8 cellular contexts compared by ENCODE assay signal in the genomic region with DNA sequence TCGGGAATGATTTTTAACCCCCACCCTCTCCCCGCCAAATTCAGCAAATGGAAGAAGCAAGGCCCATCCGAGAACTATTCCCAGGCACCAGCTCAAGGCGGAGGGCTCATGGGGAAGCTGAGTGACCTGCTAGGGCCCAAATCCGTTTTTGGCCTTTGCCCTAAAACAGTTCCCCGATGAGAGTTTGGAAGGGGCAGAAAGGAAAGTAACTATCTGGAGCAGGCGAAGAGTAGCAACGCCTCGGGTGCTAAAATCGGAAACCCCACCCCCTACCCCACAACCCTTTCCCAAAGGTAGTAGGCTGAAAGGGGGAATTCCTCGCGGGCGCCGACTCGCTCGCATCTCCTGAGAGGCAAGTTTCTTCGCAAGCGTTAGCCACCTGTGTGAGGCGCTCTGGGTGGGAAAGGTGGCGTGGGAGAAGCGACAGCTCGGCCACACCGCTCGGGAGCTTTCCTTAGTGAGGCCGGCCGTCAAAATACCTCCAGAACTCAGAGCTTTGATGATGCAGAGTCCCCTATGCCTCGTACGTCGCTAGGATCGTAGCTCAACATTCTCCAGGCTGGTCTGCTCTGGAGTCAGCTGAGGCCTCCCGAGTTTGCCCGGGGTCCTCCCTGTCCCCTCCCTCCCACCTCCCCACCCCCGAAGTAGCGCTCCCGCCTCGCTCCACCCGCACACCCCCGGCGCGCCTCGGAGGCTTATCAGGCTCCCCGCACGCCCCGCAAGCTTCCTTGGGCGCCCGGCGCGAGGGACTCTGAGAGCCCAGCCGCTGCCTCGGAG. TPM values are rescaled to one million over a fixed set of nuclear protein-coding genes. Genes with fewer than 3 reads are reported as not detected.
DNase-seq lines count a peak whose midpoint lies in the region; ATAC-seq and TF ChIP-seq lines count a peak whose summit lies in the region.

No MANE protein-coding gene starts in this region.

- no peak overlapping the region for H3K27ac Mint-ChIP-seq in activated CD8-positive, alpha-beta T cell treated with anti-CD3 and anti-CD28 coated beads for 36 hours

- ATAC-seq in activated CD8-positive, alpha-beta T cell treated with anti-CD3 and anti-CD28 coated beads for 36 hours: peak; percentile 17
- ATAC-seq in GM18870 (IDR thresholded peaks at IDR 0.05; ENCODE audit: unreplicated experiment): no peak

- H3K4me1 Mint-ChIP-seq in activated CD8-positive, alpha-beta T cell treated with anti-CD3 and anti-CD28 coated beads for 36 hours (ENCODE audit: low read depth): peaks cover 7% of the 10 kb centered on the region

- TF ChIP-seq CTCF in activated CD8-positive, alpha-beta T cell treated with anti-CD3 and anti-CD28 coated beads for 36 hours (IDR thresholded peaks at IDR 0.05): no peak

- H3K36me3 Mint-ChIP-seq in activated CD8-positive, alpha-beta T cell treated with anti-CD3 and anti-CD28 coated beads for 36 hours (ENCODE audit: low read depth): no peaks in the 10 kb centered on the region

- no peaks in the 10 kb centered on the region for H3K9me3 Mint-ChIP-seq in activated CD8-positive, alpha-beta T cell treated with anti-CD3 and anti-CD28 coated beads for 36 hours

- CTCF ChIA-PET in activated CD8-positive, alpha-beta T cell treated with anti-CD3 and anti-CD28 coated beads for 36 hours (lab: Charles Lee): no interaction called here

- POLR2A ChIA-PET in activated CD8-positive, alpha-beta T cell treated with anti-CD3 and anti-CD28 coated beads for 36 hours (lab: Charles Lee): interaction anchor here (0.9 kb wide), 1 partner anchor 9 kb away, joined by 3 read pairs; no protein-coding TSS in a partner anchor

- H3K27me3 Mint-ChIP-seq in activated CD8-positive, alpha-beta T cell treated with anti-CD3 and anti-CD28 coated beads for 36 hours: peaks cover 37% of the 10 kb centered on the region

- intact Hi-C loops in activated CD8-positive, alpha-beta T cell treated with anti-CD3 and anti-CD28 coated beads for 36 hours (cut with micrococcal nuclease): no loop called here
- intact Hi-C loops in head of caudate nucleus (cut with DNase I): no loop called here

- DNase-seq in SIG-M5 treated with dmso at 0.1 percent for 504 hours (lab: John Stamatoyannopoulos, UW; ENCODE audit: unreplicated experiment) (peak; percentile 4), SIG-M5 (lab: John Stamatoyannopoulos, UW) (no peak), head of caudate nucleus (peak in 38 of 42 donors; percentile 6 to 66 (median 36)), nucleus accumbens (lab: John Stamatoyannopoulos, UW) (peak in 35 of 56 donors; percentile 3 to 65 (median 34)), NCI-H2107 treated with DMSO at 0.1 percent for 48 hours (lab: John Stamatoyannopoulos, UW; ENCODE audit: unreplicated experiment) (no peak), NCI-H146 (lab: John Stamatoyannopoulos, UW) (no peak)
- peak; percentile 3 for DNase-seq in activated CD8-positive, alpha-beta T cell treated with anti-CD3 and anti-CD28 coated beads for 36 hours

- no peak overlapping the region for H3K4me3 Mint-ChIP-seq in activated CD8-positive, alpha-beta T cell treated with anti-CD3 and anti-CD28 coated beads for 36 hours

RNA-seq across cellular contexts. Expression of a gene that starts 0.6 kb away (rescaled TPM):
- not detected for total RNA-seq in activated CD8-positive, alpha-beta T cell treated with anti-CD3 and anti-CD28 coated beads for 36 hours

Comparison
In these comparisons a context has a peak if more than half of its experiments do, and no peak if none do; other contexts are left out.
1. DNase-seq: peak in SIG-M5 treated with dmso at 0.1 percent for 504 hours (single experiment), activated CD8-positive, alpha-beta T cell treated with anti-CD3 and anti-CD28 coated beads for 36 hours (single experiment), head of caudate nucleus (38 of 42) and nucleus accumbens (35 of 56); none in SIG-M5 (single experiment), NCI-H2107 treated with DMSO at 0.1 percent for 48 hours (single experiment) and NCI-H146 (single experiment).